9 cellular contexts compared by ENCODE assay signal in the genomic region with DNA sequence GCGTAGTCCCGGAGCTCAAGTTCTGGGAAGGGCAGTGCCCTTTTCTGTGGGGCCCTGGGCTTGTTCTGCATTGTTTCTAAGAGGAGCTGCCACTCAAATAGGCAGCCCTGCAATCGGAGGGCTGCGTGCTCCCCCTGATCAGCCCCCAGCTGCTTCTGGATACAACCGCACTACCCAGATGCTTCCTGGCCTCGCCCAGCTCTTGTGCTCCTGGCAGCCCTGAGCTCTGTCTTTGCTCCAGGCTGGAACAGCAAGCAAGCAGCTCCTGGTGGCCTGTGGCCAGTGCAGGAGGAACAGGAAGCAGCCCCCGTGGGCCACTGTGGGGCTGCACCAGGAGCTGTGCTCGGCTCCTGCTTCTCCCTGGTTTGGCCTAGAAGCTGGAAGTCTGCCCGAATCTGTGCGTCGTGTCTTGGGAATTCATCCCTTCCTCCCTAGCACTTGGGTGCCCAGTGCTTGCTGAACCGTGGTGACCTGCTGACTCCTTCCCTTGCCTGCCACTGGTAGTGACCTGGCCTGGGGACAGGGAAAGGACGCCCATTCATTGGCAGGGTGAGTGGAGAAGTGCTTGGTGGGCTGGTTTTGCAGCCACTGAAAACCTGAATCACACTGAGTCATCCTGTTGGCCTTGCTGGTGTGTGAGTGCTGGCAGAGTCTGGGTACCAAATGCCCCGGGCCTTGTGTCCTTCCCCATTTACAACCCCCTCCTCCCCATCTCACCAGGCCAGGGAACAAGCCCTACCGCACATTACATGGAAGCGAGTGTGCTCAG. TPM values are rescaled to one million over a fixed set of nuclear protein-coding genes. Genes with fewer than 3 reads are reported as not detected.
A peak's percentile ranks its signal among the peaks of the same experiment; 100 is the strongest.
DNase-seq lines count a peak whose midpoint lies in the region; ATAC-seq and TF ChIP-seq lines count a peak whose summit lies in the region.
"Had no signal": no experiment of that assay in that cellular context is flagged by ENCODE, and none has a peak within 500 bp of the region (broad histone marks: within the 10 kb centered on the region; RNA-seq: fewer than 3 reads in every experiment).

No MANE protein-coding gene starts in this region.

- H2AFZ ChIP-seq in Karpas-422 (ENCODE audit: low read length), result no peak overlapping the region

- H3K9me3 Mint-ChIP-seq in glutamatergic neuron (ENCODE audit: unreplicated experiment), result peaks cover 5% of the 10 kb centered on the region
- H3K9me3 Mint-ChIP-seq in activated CD8-positive, alpha-beta memory T cell treated with anti-CD3 and anti-CD28 coated beads, Interleukin-2, amount 10 ng/mL, durations not matched to agents 7 days and 5 days (ENCODE audit: low read depth), result no peaks in the 10 kb centered on the region
- H3K9me3 Mint-ChIP-seq: activated naive CD8-positive, alpha-beta T cell treated with anti-CD3 and anti-CD28 coated beads, Interleukin-2, amount 50 U/mL, for 24 hours had no signal

- CTCF ChIA-PET in activated CD8-positive, alpha-beta memory T cell treated with anti-CD3 and anti-CD28 coated beads, Interleukin-2, amount 10 ng/mL, durations not matched to agents 7 days and 5 days (lab: Charles Lee), result interaction anchor here (1.2 to 6.5 kb wide), 6 partner anchors 10 to 88 kb away, joined by 3 to 60 read pairs (median 4); partner anchors contain the start of gene LPIN1

- H3K36me3 ChIP-seq in Karpas-422 (ENCODE audit: insufficient read depth, low read length), result no peaks in the 10 kb centered on the region

- no peaks in the 10 kb centered on the region for H3K9me2 ChIP-seq in Karpas-422 (replicated peaks; ENCODE audit: insufficient read depth, low read length)

- no peak overlapping the region for H3K4me3 Mint-ChIP-seq in glutamatergic neuron (ENCODE audit: unreplicated experiment)
- H3K4me3 Mint-ChIP-seq in activated CD8-positive, alpha-beta memory T cell treated with anti-CD3 and anti-CD28 coated beads, Interleukin-2, amount 10 ng/mL, durations not matched to agents 7 days and 5 days, result no peak overlapping the region
- H3K4me3 Mint-ChIP-seq: activated naive CD8-positive, alpha-beta T cell treated with anti-CD3 and anti-CD28 coated beads, Interleukin-2, amount 50 U/mL, for 24 hours had no signal

- H3K79me2 ChIP-seq in Karpas-422 (ENCODE audit: low read length), result no peaks in the 10 kb centered on the region

- peaks cover 18% of the 10 kb centered on the region for H3K4me1 Mint-ChIP-seq in glutamatergic neuron (ENCODE audit: low read depth, unreplicated experiment)
- H3K4me1 Mint-ChIP-seq in activated CD8-positive, alpha-beta memory T cell treated with anti-CD3 and anti-CD28 coated beads, Interleukin-2, amount 10 ng/mL, durations not matched to agents 7 days and 5 days, result no peaks in the 10 kb centered on the region

- H3K4me2 ChIP-seq in Karpas-422 (ENCODE audit: low read depth, low read length, poor library complexity, severe bottlenecking), result no peak overlapping the region

- H3K4me1 ChIP-seq in Karpas-422 (ENCODE audit: low read length), result no peaks in the 10 kb centered on the region

- DNase-seq in GDM1 (lab: John Stamatoyannopoulos, UW) (peak; percentile 78), SK-N-DZ (ENCODE audit: low spot score) (peak; percentile 38), glutamatergic neuron (peak; percentile 37), retina (peak; percentile 59), NCI-H82 treated with DMSO at 0.1 percent for 48 hours (lab: John Stamatoyannopoulos, UW; ENCODE audit: unreplicated experiment) (no peak), SIG-M5 treated with dmso at 0.1 percent for 504 hours (lab: John Stamatoyannopoulos, UW; ENCODE audit: unreplicated experiment) (no peak), Karpas-422 (no peak)
- DNase-seq in activated CD8-positive, alpha-beta memory T cell treated with anti-CD3 and anti-CD28 coated beads, Interleukin-2, amount 10 ng/mL, durations not matched to agents 7 days and 5 days, result no peak
- DNase-seq: activated naive CD8-positive, alpha-beta T cell treated with anti-CD3 and anti-CD28 coated beads, Interleukin-2, amount 50 U/mL, for 24 hours had no signal

- no peak for ATAC-seq in activated CD8-positive, alpha-beta memory T cell treated with anti-CD3 and anti-CD28 coated beads, Interleukin-2, amount 10 ng/mL, durations not matched to agents 7 days and 5 days
- ATAC-seq: activated naive CD8-positive, alpha-beta T cell treated with anti-CD3 and anti-CD28 coated beads, Interleukin-2, amount 50 U/mL, for 24 hours had no signal

- peaks cover 4% of the 10 kb centered on the region; the same call in 1 of the 2 replicates for H4K20me1 ChIP-seq in Karpas-422 (ENCODE audit: insufficient read depth, low read depth, low read length)

- H3K27ac ChIP-seq in Karpas-422 (ENCODE audit: low read length), result no peak overlapping the region

- no peaks in the 10 kb centered on the region for H3K9me3 ChIP-seq in Karpas-422 (ENCODE audit: low read length)

- H3K27me3 Mint-ChIP-seq in glutamatergic neuron (ENCODE audit: unreplicated experiment), result no peaks in the 10 kb centered on the region
- no peaks in the 10 kb centered on the region for H3K27me3 Mint-ChIP-seq in activated CD8-positive, alpha-beta memory T cell treated with anti-CD3 and anti-CD28 coated beads, Interleukin-2, amount 10 ng/mL, durations not matched to agents 7 days and 5 days

- H3K27me3 ChIP-seq in Karpas-422 (ENCODE audit: low read length), result no peaks in the 10 kb centered on the region

- no peak for TF ChIP-seq CTCF in glutamatergic neuron (IDR thresholded peaks at IDR 0.05; ENCODE audit: partially characterized antibody, unreplicated experiment)

- no peak overlapping the region for H3K9ac ChIP-seq in Karpas-422 (ENCODE audit: low read length)

- no peaks in the 10 kb centered on the region for H3K36me3 Mint-ChIP-seq in glutamatergic neuron (ENCODE audit: unreplicated experiment)
- H3K36me3 Mint-ChIP-seq in activated CD8-positive, alpha-beta memory T cell treated with anti-CD3 and anti-CD28 coated beads, Interleukin-2, amount 10 ng/mL, durations not matched to agents 7 days and 5 days, result no peaks in the 10 kb centered on the region

- peak overlapping the region; percentile 59 for H3K27ac Mint-ChIP-seq in glutamatergic neuron (ENCODE audit: unreplicated experiment)
- H3K27ac Mint-ChIP-seq in activated CD8-positive, alpha-beta memory T cell treated with anti-CD3 and anti-CD28 coated beads, Interleukin-2, amount 10 ng/mL, durations not matched to agents 7 days and 5 days, result no peak overlapping the region
- H3K27ac Mint-ChIP-seq: activated naive CD8-positive, alpha-beta T cell treated with anti-CD3 and anti-CD28 coated beads, Interleukin-2, amount 50 U/mL, for 24 hours had no signal

- H3K4me3 ChIP-seq in Karpas-422 (ENCODE audit: low read length), result no peak overlapping the region

RNA-seq across cellular contexts. Expression of gene NTSR2, which starts 27.3 kb away (rescaled TPM):
- not detected in 2 replicates for polyA plus RNA-seq in SK-N-DZ (2014; cell fraction: cytosol; rRNA removed)
- not detected in 2 replicates for polyA plus RNA-seq in SK-N-DZ (2014; cell fraction: nucleus; rRNA removed)
- not detected for total RNA-seq in glutamatergic neuron (ENCODE audit: unreplicated experiment)
- total RNA-seq in activated CD8-positive, alpha-beta memory T cell treated with anti-CD3 and anti-CD28 coated beads, Interleukin-2, amount 10 ng/mL, durations not matched to agents 7 days and 5 days, result not detected
- not detected in 2 replicates for total RNA-seq in Karpas-422 (2014; rRNA removed; shearing (Covaris generic); ENCODE audit: low replicate concordance)

RNA-seq across cellular contexts. Expression of gene LPIN1, which starts 49.1 kb away (rescaled TPM):
- polyA plus RNA-seq in SK-N-DZ (2014; cell fraction: cytosol; rRNA removed), result 22.6 and 31.4 TPM in 2 replicates
- 31.0 and 39.8 TPM in 2 replicates for polyA plus RNA-seq in SK-N-DZ (2014; cell fraction: nucleus; rRNA removed)
- total RNA-seq in glutamatergic neuron (ENCODE audit: unreplicated experiment), result 142 TPM
- total RNA-seq in activated CD8-positive, alpha-beta memory T cell treated with anti-CD3 and anti-CD28 coated beads, Interleukin-2, amount 10 ng/mL, durations not matched to agents 7 days and 5 days, result 10 to 100 TPM; 57.1 to 76.4 TPM
- 4.9 and 10.8 TPM in 2 replicates for total RNA-seq in Karpas-422 (2014; rRNA removed; shearing (Covaris generic); ENCODE audit: low replicate concordance)

Comparison
In these comparisons a context has a peak if more than half of its experiments do, and no peak if none do; other contexts are left out.
1. DNase-seq: peak in GDM1 (single experiment), SK-N-DZ (single experiment), glutamatergic neuron (single experiment) and retina (single experiment); none in NCI-H82 treated with DMSO at 0.1 percent for 48 hours (single experiment), SIG-M5 treated with dmso at 0.1 percent for 504 hours (single experiment), activated CD8-positive, alpha-beta memory T cell treated with anti-CD3 and anti-CD28 coated beads, Interleukin-2, amount 10 ng/mL, durations not matched to agents 7 days and 5 days (single experiment) and Karpas-422 (single experiment).